ENCODE assay signal across 1 cellular context in genomic region chr6:32196682-32197616, GRCh38.
A peak's percentile ranks its signal among the peaks of the same experiment; 100 is the strongest.
TF ChIP-seq lines count a peak whose summit lies in the region.

No MANE protein-coding gene starts in this region.

TF ChIP-seq in HEK293, 187 proteins besides CTCF, POLR2A, EP300 and RAD21 (continued from another document):
- TF ChIP-seq ZNF324 (tag by site-specific recombination; IDR thresholded peaks at IDR 0.05) (no peak), ZNF398 (tag by site-specific recombination; IDR thresholded peaks at IDR 0.05) (peak; percentile 36; the same call in 1 of the 2 replicates), HOXC10 (CRISPR knock-in tag; IDR thresholded peaks at IDR 0.05) (0 out of 2 replicates have a peak, but pooled peaks have one; percentile 7)
